8 cellular contexts compared by ENCODE assay signal in the genomic region with DNA sequence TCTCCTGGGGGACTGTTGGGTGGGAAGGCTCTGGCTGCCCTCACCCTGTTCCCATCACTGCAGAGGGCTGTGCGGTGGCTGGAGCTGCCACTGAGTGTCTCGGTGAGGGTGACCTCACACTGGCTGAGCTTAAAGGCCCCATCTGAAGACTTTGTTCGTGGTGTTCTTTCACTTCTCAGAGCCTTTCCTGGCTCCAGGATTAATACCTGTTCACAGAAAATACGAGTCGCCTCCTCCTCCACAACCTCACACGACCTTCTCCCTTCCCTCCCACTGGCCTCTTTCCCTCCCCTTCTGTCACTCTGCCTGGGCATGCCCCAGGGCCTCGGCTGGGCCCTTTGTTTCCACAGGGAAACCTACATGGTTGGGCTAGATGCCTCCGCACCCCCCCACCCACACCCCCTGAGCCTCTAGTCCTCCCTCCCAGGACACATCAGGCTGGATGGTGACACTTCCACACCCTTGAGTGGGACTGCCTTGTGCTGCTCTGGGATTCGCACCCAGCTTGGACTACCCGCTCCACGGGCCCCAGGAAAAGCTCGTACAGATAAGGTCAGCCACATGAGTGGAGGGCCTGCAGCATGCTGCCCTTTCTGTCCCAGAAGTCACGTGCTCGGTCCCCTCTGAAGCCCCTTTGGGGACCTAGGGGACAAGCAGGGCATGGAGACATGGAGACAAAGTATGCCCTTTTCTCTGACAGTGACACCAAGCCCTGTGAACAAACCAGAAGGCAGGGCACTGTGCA. TPM values are rescaled to one million over a fixed set of nuclear protein-coding genes. Genes with fewer than 3 reads are reported as not detected.
DNase-seq lines count a peak whose midpoint lies in the region; ATAC-seq and TF ChIP-seq lines count a peak whose summit lies in the region.
"Not testable (repeated sequence)": the region's sequence is repeated elsewhere in the genome, so short reads cannot be mapped to it uniquely, and the experiment has no call there.

No MANE protein-coding gene starts in this region.

- H3K27me3 Mint-ChIP-seq in activated CD8-positive, alpha-beta T cell treated with anti-CD3 and anti-CD28 coated beads, Interleukin-2, amount 10 ng/mL, durations not matched to agents 7 days and 5 days (ENCODE audit: low read depth), result not testable (repeated sequence)

- dilution Hi-C loops in mammary epithelial cell (cut with HindIII; ENCODE audit: low sequenced_read_pairs), result not testable (repeated sequence)

- peak overlapping the region; percentile 68 for H2AFZ ChIP-seq in mammary epithelial cell (ENCODE audit: low read depth, low read length)
- not testable (repeated sequence) for H2AFZ ChIP-seq in mesenchymal stem cell (ENCODE audit: low read depth, low read length)

- POLR2A ChIA-PET in activated CD8-positive, alpha-beta T cell treated with anti-CD3 and anti-CD28 coated beads, Interleukin-2, amount 10 ng/mL, durations not matched to agents 7 days and 5 days (lab: Charles Lee), result interaction anchor here (0.7 kb wide), 1 partner anchor 31 kb away, joined by 3 read pairs; a partner anchor contains a TSS

- DNase-seq in G401 (ENCODE audit: low spot score) (peak; percentile 68), KBM-7 (peak; percentile 58), NCI-H345 treated with DMSO at 0.1 percent for 48 hours (lab: John Stamatoyannopoulos, UW; ENCODE audit: unreplicated experiment) (peak; percentile 13), mammary epithelial cell (peak; percentile 45), mesenchymal stem cell (peak; percentile 12)
- DNase-seq in activated CD8-positive, alpha-beta T cell treated with anti-CD3 and anti-CD28 coated beads, Interleukin-2, amount 10 ng/mL, durations not matched to agents 7 days and 5 days; Right ventricle myocardium inferior (ENCODE audit: missing footprints): not testable (repeated sequence)
- peak; percentile 32 for DNase-seq in stimulated activated naive CD8-positive, alpha-beta T cell treated with anti-CD3 and anti-CD28 coated beads, Interleukin-15, Interleukin-2, amounts not matched to agents 100 U/mL and 50 U/mL, for 24 hours

- not testable (repeated sequence) for H3K23ac ChIP-seq in mesenchymal stem cell (ENCODE audit: low read length in 2 of 2)

- not testable (repeated sequence) for H3K27ac ChIP-seq in mammary epithelial cell (ENCODE audit: insufficient read depth, low read depth, low read length); mesenchymal stem cell (ENCODE audit: low read length, poor library complexity, severe bottlenecking)

- TF ChIP-seq CTCF in mammary epithelial cell (conservative IDR thresholded peaks at IDR 0.05 in 1 of 2, IDR thresholded peaks at IDR 0.05 in 1 of 2; ENCODE audit: extremely low read depth in 1 of 2, insufficient read depth in 1 of 2, low read depth in 1 of 2, low read length in 2 of 2), result not testable (repeated sequence)

- H3K79me2 ChIP-seq in mammary epithelial cell (ENCODE audit: insufficient read depth, low read length), result not testable (repeated sequence)

- intact Hi-C loops in mammary epithelial cell (cut with micrococcal nuclease); Right ventricle myocardium inferior (cut with DNase I): not testable (repeated sequence)

- not testable (repeated sequence) for H4K20me1 ChIP-seq in mammary epithelial cell (ENCODE audit: insufficient read depth, low read length)

- ATAC-seq in activated CD8-positive, alpha-beta T cell treated with anti-CD3 and anti-CD28 coated beads, Interleukin-2, amount 10 ng/mL, durations not matched to agents 7 days and 5 days, result peak; percentile 6
- peak; percentile 51 for ATAC-seq in Right ventricle myocardium inferior
- peak; percentile 82 for ATAC-seq in stimulated activated naive CD8-positive, alpha-beta T cell treated with anti-CD3 and anti-CD28 coated beads, Interleukin-15, Interleukin-2, amounts not matched to agents 100 U/mL and 50 U/mL, for 24 hours

- H3K27me3 ChIP-seq in mammary epithelial cell (ENCODE audit: insufficient read depth, low read length); mesenchymal stem cell (ENCODE audit: control insufficient read depth in 1 of 2, insufficient read depth in 1 of 2, low read length in 2 of 2): not testable (repeated sequence)

- H4K8ac ChIP-seq in mesenchymal stem cell (ENCODE audit: low read length), result not testable (repeated sequence)

- not testable (repeated sequence) for H3K4ac ChIP-seq in mesenchymal stem cell (ENCODE audit: low read depth in 1 of 2, low read length in 2 of 2)

- H2AK5ac ChIP-seq in mesenchymal stem cell (ENCODE audit: low read length, severe bottlenecking), result peak overlapping the region; percentile 68

- H3K27ac Mint-ChIP-seq in activated CD8-positive, alpha-beta T cell treated with anti-CD3 and anti-CD28 coated beads, Interleukin-2, amount 10 ng/mL, durations not matched to agents 7 days and 5 days, result peak overlapping the region; percentile 79

- not testable (repeated sequence) for H3K14ac ChIP-seq in mesenchymal stem cell (ENCODE audit: low read length in 2 of 2)

- H3K79me1 ChIP-seq in mesenchymal stem cell (replicated peaks; ENCODE audit: low read length, poor library complexity, severe bottlenecking), result not testable (repeated sequence)

- H3K9me3 Mint-ChIP-seq in activated CD8-positive, alpha-beta T cell treated with anti-CD3 and anti-CD28 coated beads, Interleukin-2, amount 10 ng/mL, durations not matched to agents 7 days and 5 days (ENCODE audit: insufficient read depth), result not testable (repeated sequence)

- H3K36me3 Mint-ChIP-seq in activated CD8-positive, alpha-beta T cell treated with anti-CD3 and anti-CD28 coated beads, Interleukin-2, amount 10 ng/mL, durations not matched to agents 7 days and 5 days (ENCODE audit: low read depth), result peaks cover 27% of the 10 kb centered on the region

- in situ Hi-C loops in G401 (cut with HindIII; ENCODE audit: low sequenced_read_pairs); KBM-7 (cut with MboI; ENCODE audit: low pct_unique_long_range_greater_than_20kb, low sequenced_read_pairs); mammary epithelial cell (cut with MboI; ENCODE audit: low sequenced_read_pairs in 2 of 2): not testable (repeated sequence)

- H3K4me1 ChIP-seq in mammary epithelial cell (ENCODE audit: insufficient read depth, low read length) (peaks cover 30% of the 10 kb centered on the region), mesenchymal stem cell (ENCODE audit: control insufficient read depth, insufficient read depth, low read depth, low read length) (peaks cover 20% of the 10 kb centered on the region)

- not testable (repeated sequence) for H3K4me3 Mint-ChIP-seq in activated CD8-positive, alpha-beta T cell treated with anti-CD3 and anti-CD28 coated beads, Interleukin-2, amount 10 ng/mL, durations not matched to agents 7 days and 5 days

- peak overlapping the region; percentile 12 for H4K91ac ChIP-seq in mesenchymal stem cell (ENCODE audit: low read length)

- H2BK5ac ChIP-seq in mesenchymal stem cell (ENCODE audit: low read depth, low read length, poor library complexity, severe bottlenecking), result not testable (repeated sequence)

- H2BK15ac ChIP-seq in mesenchymal stem cell (ENCODE audit: low read depth, poor library complexity, severe bottlenecking), result not testable (repeated sequence)

- H2BK120ac ChIP-seq in mesenchymal stem cell (ENCODE audit: low read depth, low read length), result not testable (repeated sequence)

- H3K18ac ChIP-seq in mesenchymal stem cell (ENCODE audit: low read depth in 1 of 2, low read length in 2 of 2), result peak overlapping the region; percentile 2 to 49

- H3K4me3 ChIP-seq in mammary epithelial cell (replicated peaks in 1 of 3; ENCODE audit: insufficient read depth in 1 of 3, low read depth in 2 of 3, low read length in 3 of 3); mesenchymal stem cell (ENCODE audit: insufficient read depth in 1 of 2, low read depth in 1 of 2, low read length in 2 of 2): not testable (repeated sequence)

- 69% methylated on average over 8 of the region's 14 CpGs for WGBS in mammary epithelial cell (ENCODE audit: low coverage, missing lambda C conversion rate)
- WGBS in mesenchymal stem cell, result 75% methylated on average over 12 of the region's 14 CpGs

- H3K9ac ChIP-seq in mammary epithelial cell (ENCODE audit: insufficient read depth, low read length), result not testable (repeated sequence)
- H3K9ac ChIP-seq in mesenchymal stem cell (ENCODE audit: low read length), result peak overlapping the region; percentile 48

- peaks cover 63% of the 10 kb centered on the region for H3K4me1 Mint-ChIP-seq in activated CD8-positive, alpha-beta T cell treated with anti-CD3 and anti-CD28 coated beads, Interleukin-2, amount 10 ng/mL, durations not matched to agents 7 days and 5 days (ENCODE audit: low read depth)

- not testable (repeated sequence) for H2BK12ac ChIP-seq in mesenchymal stem cell (ENCODE audit: low read length in 2 of 2)

- peak overlapping the region; percentile 35 for H3K4me2 ChIP-seq in mammary epithelial cell (ENCODE audit: insufficient read depth, low read depth, low read length)
- H3K4me2 ChIP-seq in mesenchymal stem cell (ENCODE audit: low read length, poor library complexity, severe bottlenecking), result not testable (repeated sequence)

- H3K36me3 ChIP-seq in mammary epithelial cell (ENCODE audit: insufficient read depth, low read length), result not testable (repeated sequence)
- peaks cover 24 to 50% of the 10 kb centered on the region in 2 experiments for H3K36me3 ChIP-seq in mesenchymal stem cell (ENCODE audit: control insufficient read depth in 1 of 2, insufficient read depth in 2 of 2, low read depth in 1 of 2, low read length in 2 of 2)

- not testable (repeated sequence) for H3K9me3 ChIP-seq in mammary epithelial cell (replicated peaks; ENCODE audit: insufficient read depth, low read length); mesenchymal stem cell (ENCODE audit: control insufficient read depth, low read length)

- CTCF ChIA-PET in activated CD8-positive, alpha-beta T cell treated with anti-CD3 and anti-CD28 coated beads, Interleukin-2, amount 10 ng/mL, durations not matched to agents 7 days and 5 days (lab: Charles Lee), result interaction anchor here (0.8 to 2.0 kb wide), 8 partner anchors 11 to 86 kb away, joined by 3 to 11 read pairs (median 4); no protein-coding TSS in a partner anchor
- CTCF ChIA-PET in mammary epithelial cell (lab: Charles Lee; ENCODE audit: low non-redundant PET), result not testable (repeated sequence)

- BruUV-seq in mammary epithelial cell (replicated peaks; lab: Mats Ljungman, UMichigan), result not testable (repeated sequence)

RNA-seq across cellular contexts. Expression of a gene that starts 0.6 kb away (rescaled TPM):
- total RNA-seq in G401 (2014; rRNA removed; shearing (Covaris generic)), result 0.31 and 0.92 TPM in 2 replicates
- total RNA-seq in activated CD8-positive, alpha-beta T cell treated with anti-CD3 and anti-CD28 coated beads, Interleukin-2, amount 10 ng/mL, durations not matched to agents 7 days and 5 days, result 1 to 10 TPM; 2.4 to 2.8 TPM
- total RNA-seq in mammary epithelial cell (1 to 10 TPM in 1 of 2 donors, under 1 TPM in 1; 0.50 to 2.6 TPM), Right ventricle myocardium inferior (7.7 TPM)
- 1.2 TPM for polyA plus RNA-seq in mammary epithelial cell
- polyA minus RNA-seq in mammary epithelial cell, result 1.3 TPM
- 0.57 TPM for polyA plus RNA-seq in mesenchymal stem cell (2013, experiment 1 of 2)
- 0.55 TPM for polyA plus RNA-seq in mesenchymal stem cell (2013, experiment 2 of 2)

RNA-seq across cellular contexts. Expression of a gene that starts 30.4 kb away (rescaled TPM):
- 96.1 and 101 TPM in 2 replicates for total RNA-seq in G401 (2014; rRNA removed; shearing (Covaris generic))
- 10 to 100 TPM; 89.3 to 95.7 TPM for total RNA-seq in activated CD8-positive, alpha-beta T cell treated with anti-CD3 and anti-CD28 coated beads, Interleukin-2, amount 10 ng/mL, durations not matched to agents 7 days and 5 days
- total RNA-seq in mammary epithelial cell (10 to 100 TPM; 28.5 to 54.2 TPM), Right ventricle myocardium inferior (58.0 TPM)
- polyA plus RNA-seq in mammary epithelial cell, result 54.9 TPM
- polyA minus RNA-seq in mammary epithelial cell, result 139 TPM
- polyA plus RNA-seq in mesenchymal stem cell (2013, experiment 1 of 2), result 31.5 TPM
- 30.0 TPM for polyA plus RNA-seq in mesenchymal stem cell (2013, experiment 2 of 2)

RNA-seq across cellular contexts. Expression of a gene that starts 59.8 kb away (rescaled TPM):
- total RNA-seq in G401 (2014; rRNA removed; shearing (Covaris generic)), result 21.7 and 29.8 TPM in 2 replicates
- 100 to 1,000 TPM in 1 of 2 experiments, 10 to 100 TPM in 1; 85.7 to 102 TPM for total RNA-seq in activated CD8-positive, alpha-beta T cell treated with anti-CD3 and anti-CD28 coated beads, Interleukin-2, amount 10 ng/mL, durations not matched to agents 7 days and 5 days
- 10 to 100 TPM; 15.2 to 19.9 TPM for total RNA-seq in mammary epithelial cell
- 37.8 TPM for polyA plus RNA-seq in mammary epithelial cell
- 35.5 TPM for polyA minus RNA-seq in mammary epithelial cell
- total RNA-seq in Right ventricle myocardium inferior, result 33.7 TPM
- 30.8 TPM for polyA plus RNA-seq in mesenchymal stem cell (2013, experiment 1 of 2)
- 27.5 TPM for polyA plus RNA-seq in mesenchymal stem cell (2013, experiment 2 of 2)

Comparison
In these comparisons a context has a peak if more than half of its experiments do, and no peak if none do; other contexts are left out.
1. ATAC-seq: peak in every context shown above with its lines; median percentile 82 in stimulated activated naive CD8-positive, alpha-beta T cell treated with anti-CD3 and anti-CD28 coated beads, Interleukin-15, Interleukin-2, amounts not matched to agents 100 U/mL and 50 U/mL, for 24 hours; 51 in Right ventricle myocardium inferior; 6 in activated CD8-positive, alpha-beta T cell treated with anti-CD3 and anti-CD28 coated beads, Interleukin-2, amount 10 ng/mL, durations not matched to agents 7 days and 5 days.